ENCODE assay signal across 9 cellular contexts in the genomic region with DNA sequence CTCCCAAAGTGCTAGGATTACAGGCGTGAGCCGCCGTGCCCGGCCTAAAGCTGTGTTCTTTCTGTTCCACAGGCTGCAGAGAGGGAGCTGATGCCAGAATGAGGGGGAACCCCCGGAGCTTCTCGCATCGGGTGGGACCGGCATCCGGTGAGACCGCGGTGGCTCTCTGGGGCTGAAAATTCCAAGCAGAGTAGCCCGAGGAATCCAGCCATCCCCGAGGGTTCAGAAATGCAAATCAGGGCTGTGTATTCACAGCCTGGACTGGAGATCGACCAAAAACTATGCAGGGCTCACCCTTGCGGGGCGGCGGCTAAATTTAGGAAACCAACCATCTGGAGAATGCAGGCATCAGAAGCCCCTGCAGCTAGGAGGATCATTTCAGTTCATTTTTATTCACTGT.
A peak's percentile ranks its signal among the peaks of the same experiment; 100 is the strongest.
DNase-seq lines count a peak whose midpoint lies in the region; ATAC-seq and TF ChIP-seq lines count a peak whose summit lies in the region.
"Had no signal": no experiment of that assay in that cellular context is flagged by ENCODE, and none has a peak within 500 bp of the region (broad histone marks: within the 10 kb centered on the region; RNA-seq: fewer than 3 reads in every experiment).

No MANE protein-coding gene starts in this region.

- 8% methylated on average over 9 of the region's 17 CpGs for WGBS in esophagus muscularis mucosa
- WGBS in aorta, 2 donors, result 4 to 6% methylated on average over 17 of the region's 17 CpGs

- H3K36me3 ChIP-seq in esophagus muscularis mucosa (no peaks in the 10 kb centered on the region), mucosa of rectum (ENCODE audit: control insufficient read depth in 2 of 2, insufficient read depth in 2 of 2, low read length in 2 of 2) (no peaks in the 10 kb centered on the region), aorta (ENCODE audit: control insufficient read depth in 1 of 2, insufficient read depth in 2 of 2, low read length in 1 of 2) (no peaks in the 10 kb centered on the region)

- no peaks in the 10 kb centered on the region for H3K9me3 Mint-ChIP-seq in natural killer cell treated with Interleukin-12 subunit alpha and Interleukin-12 subunit beta and Interleukin-15 and Interleukin-18, amount 100 ng/mL, for 72 hours
- H3K9me3 Mint-ChIP-seq in natural killer cell, result no peaks in the 10 kb centered on the region
- H3K9me3 Mint-ChIP-seq: activated T-helper 17 cell treated with anti-CD3 and anti-CD28 coated beads, Interleukin-2, amount 50 U/mL, for 72 hours had no signal

- H3K27me3 Mint-ChIP-seq in natural killer cell treated with Interleukin-12 subunit alpha and Interleukin-12 subunit beta and Interleukin-15 and Interleukin-18, amount 100 ng/mL, for 72 hours, result no peaks in the 10 kb centered on the region
- H3K27me3 Mint-ChIP-seq in natural killer cell (ENCODE audit: low read depth in 2 of 2), result peaks cover 8% of the 10 kb centered on the region in 2 donors
- H3K27me3 Mint-ChIP-seq: activated T-helper 17 cell treated with anti-CD3 and anti-CD28 coated beads, Interleukin-2, amount 50 U/mL, for 72 hours had no signal

- peak overlapping the region; percentile 19 to 38 for H3K27ac Mint-ChIP-seq in natural killer cell treated with Interleukin-12 subunit alpha and Interleukin-12 subunit beta and Interleukin-15 and Interleukin-18, amount 100 ng/mL, for 72 hours
- H3K27ac Mint-ChIP-seq in natural killer cell, result no peak overlapping the region
- H3K27ac Mint-ChIP-seq: activated T-helper 17 cell treated with anti-CD3 and anti-CD28 coated beads, Interleukin-2, amount 50 U/mL, for 72 hours had no signal

- TF ChIP-seq EP300 in esophagus muscularis mucosa (IDR thresholded peaks at IDR 0.05), result no peak

- DNase-seq in natural killer cell treated with Interleukin-12 subunit alpha and Interleukin-12 subunit beta and Interleukin-15 and Interleukin-18, amount 100 ng/mL, for 72 hours (ENCODE audit: low spot score), result no peak
- no peak for DNase-seq in natural killer cell
- DNase-seq in esophagus muscularis mucosa (ENCODE audit: extremely low spot score), result no peak
- peak; percentile 77 to 88 for DNase-seq in aorta
- DNase-seq in activated CD4-positive, alpha-beta T cell treated with anti-CD3 and anti-CD28 coated beads, Interleukin-2, amount 50 U/mL, for 48 hours, result no peak
- DNase-seq in NK-92 (lab: John Stamatoyannopoulos, UW; ENCODE audit: unreplicated experiment), result no peak
- DNase-seq in HuH-7 (ENCODE audit: low spot score), result no peak

- intact Hi-C loops in natural killer cell (cut with micrococcal nuclease) (no loop called here), esophagus muscularis mucosa (cut with DNase I) (no loop called here), aorta (cut with DNase I) (no loop called here)

- H3K4me1 Mint-ChIP-seq in natural killer cell treated with Interleukin-12 subunit alpha and Interleukin-12 subunit beta and Interleukin-15 and Interleukin-18, amount 100 ng/mL, for 72 hours (ENCODE audit: low read depth in 2 of 2), result peaks cover 28 to 35% of the 10 kb centered on the region in 2 donors
- peaks cover 19 to 20% of the 10 kb centered on the region in 2 donors for H3K4me1 Mint-ChIP-seq in natural killer cell

- H3K4me1 ChIP-seq in esophagus muscularis mucosa (peaks cover 40 to 72% (median 60%) of the 10 kb centered on the region in 4 donors), mucosa of rectum (ENCODE audit: control insufficient read depth in 2 of 2, insufficient read depth in 2 of 2, low read length in 2 of 2) (peaks cover 0 to 4% of the 10 kb centered on the region in 2 donors), aorta (ENCODE audit: control insufficient read depth in 1 of 2, insufficient read depth in 2 of 2, low read length in 2 of 2) (peaks cover 0 to 2% of the 10 kb centered on the region in 2 donors)

- H3K27ac ChIP-seq in esophagus muscularis mucosa (replicated peaks in 1 of 4), result peak overlapping the region; percentile 91 to 97 (median 94)
- H3K27ac ChIP-seq in mucosa of rectum (ENCODE audit: low read depth in 2 of 2, low read length in 2 of 2), result peak overlapping the region; percentile 35 to 62
- peak overlapping the region; percentile 0 to 99 for H3K27ac ChIP-seq in aorta (ENCODE audit: low read depth in 1 of 2, low read length in 2 of 2)

- no peak for TF ChIP-seq CTCF in natural killer cell (IDR thresholded peaks at IDR 0.05)
- no peak for TF ChIP-seq CTCF in esophagus muscularis mucosa (IDR thresholded peaks at IDR 0.05)

- no peak for TF ChIP-seq POLR2A in esophagus muscularis mucosa (IDR thresholded peaks at IDR 0.05; ENCODE audit: low read depth)

- H3K27me3 ChIP-seq in esophagus muscularis mucosa (no peaks in the 10 kb centered on the region), mucosa of rectum (ENCODE audit: control insufficient read depth in 2 of 2, insufficient read depth in 2 of 2, low read length in 2 of 2) (no peaks in the 10 kb centered on the region), aorta (ENCODE audit: control insufficient read depth in 1 of 2, insufficient read depth in 2 of 2, low read length in 1 of 2) (no peaks in the 10 kb centered on the region)

- H3K9me3 ChIP-seq in esophagus muscularis mucosa, result no peaks in the 10 kb centered on the region
- no peaks in the 10 kb centered on the region for H3K9me3 ChIP-seq in mucosa of rectum (ENCODE audit: control insufficient read depth in 2 of 2, low read length in 2 of 2)
- H3K9me3 ChIP-seq in aorta (ENCODE audit: control insufficient read depth, low read length), result no peaks in the 10 kb centered on the region

- no peak for ATAC-seq in natural killer cell treated with Interleukin-12 subunit alpha and Interleukin-12 subunit beta and Interleukin-15 and Interleukin-18, amount 100 ng/mL, for 72 hours
- no peak for ATAC-seq in natural killer cell
- ATAC-seq in aorta (ENCODE audit: low FRiP score), result peak; percentile 53
- ATAC-seq: activated T-helper 17 cell treated with anti-CD3 and anti-CD28 coated beads, Interleukin-2, amount 50 U/mL, for 72 hours had no signal

- H3K4me3 ChIP-seq in esophagus muscularis mucosa (peak overlapping the region; percentile 36 to 55 (median 46)), mucosa of rectum (ENCODE audit: low read length in 2 of 2) (no peak overlapping the region), aorta (ENCODE audit: low read length in 2 of 2) (peak overlapping the region in 1 of 2 donors; percentile 29)

- H3K9ac ChIP-seq in mucosa of rectum (ENCODE audit: low read depth in 1 of 2, low read length in 2 of 2), result no peak overlapping the region

- no peaks in the 10 kb centered on the region for H3K36me3 Mint-ChIP-seq in natural killer cell treated with Interleukin-12 subunit alpha and Interleukin-12 subunit beta and Interleukin-15 and Interleukin-18, amount 100 ng/mL, for 72 hours
- H3K36me3 Mint-ChIP-seq in natural killer cell, result no peaks in the 10 kb centered on the region

- H3K4me3 Mint-ChIP-seq in natural killer cell treated with Interleukin-12 subunit alpha and Interleukin-12 subunit beta and Interleukin-15 and Interleukin-18, amount 100 ng/mL, for 72 hours, result peak overlapping the region; percentile 1
- no peak overlapping the region for H3K4me3 Mint-ChIP-seq in natural killer cell
- H3K4me3 Mint-ChIP-seq: activated T-helper 17 cell treated with anti-CD3 and anti-CD28 coated beads, Interleukin-2, amount 50 U/mL, for 72 hours had no signal

Comparison
In these comparisons a context has a peak if more than half of its experiments do, and no peak if none do; other contexts are left out.
1. H3K27ac Mint-ChIP-seq: peak in natural killer cell treated with Interleukin-12 subunit alpha and Interleukin-12 subunit beta and Interleukin-15 and Interleukin-18, amount 100 ng/mL, for 72 hours (2 of 2); none in natural killer cell (0 of 2).
2. DNase-seq: peak in aorta (2 of 2); none in natural killer cell treated with Interleukin-12 subunit alpha and Interleukin-12 subunit beta and Interleukin-15 and Interleukin-18, amount 100 ng/mL, for 72 hours (single experiment), natural killer cell (single experiment), esophagus muscularis mucosa (single experiment), activated CD4-positive, alpha-beta T cell treated with anti-CD3 and anti-CD28 coated beads, Interleukin-2, amount 50 U/mL, for 48 hours (0 of 2), NK-92 (single experiment) and HuH-7 (single experiment).
3. H3K4me3 ChIP-seq: peak in esophagus muscularis mucosa (4 of 4); none in mucosa of rectum (0 of 2).
4. Peak in every context shown above with its lines, with median percentiles within 50 percentile points of each other: H3K27ac ChIP-seq.